21 cellular contexts compared by ENCODE assay signal in the genomic region with DNA sequence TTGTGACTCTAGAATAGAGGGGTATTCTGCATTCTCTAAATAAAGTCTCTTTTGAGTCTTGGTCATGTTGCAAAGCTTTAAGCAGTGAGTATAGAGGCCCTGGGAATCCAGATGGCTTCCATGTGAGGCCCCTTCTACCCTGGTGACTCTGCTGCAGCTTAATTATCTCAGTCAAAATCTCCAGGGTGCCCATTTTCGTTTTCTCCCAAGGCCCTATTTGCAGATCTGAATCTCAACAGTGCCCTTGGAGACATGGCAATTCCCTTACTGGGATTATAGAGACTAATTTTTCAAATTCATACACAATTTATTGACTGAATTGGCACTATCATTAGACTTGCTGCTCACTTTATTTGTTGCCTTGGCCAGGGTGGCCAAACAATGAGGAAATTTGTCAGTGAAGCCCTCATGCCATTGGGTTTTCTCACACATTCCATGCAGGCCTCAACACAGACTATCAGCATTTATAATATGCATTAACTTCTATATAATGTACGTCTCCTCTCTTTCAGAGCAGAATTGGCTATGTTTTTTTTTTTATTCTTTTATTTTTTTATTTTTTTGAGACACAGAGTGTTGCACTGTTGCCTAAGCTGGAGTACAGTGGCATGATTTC. TPM values are rescaled to one million over a fixed set of nuclear protein-coding genes. Genes with fewer than 3 reads are reported as not detected.
"Had no signal": no experiment of that assay in that cellular context is flagged by ENCODE, and none has a peak within 500 bp of the region (broad histone marks: within the 10 kb centered on the region; RNA-seq: fewer than 3 reads in every experiment).

No MANE protein-coding gene starts in this region.

- H2AFZ ChIP-seq: hepatocyte had no signal

- H3K27ac ChIP-seq: hepatocyte, ovary, prostate gland, tibial artery had no signal

- H3K9me3 ChIP-seq: ovary, prostate gland, tibial artery had no signal

- H3K36me3 ChIP-seq: ovary, prostate gland, tibial artery had no signal

- H3K79me2 ChIP-seq: hepatocyte had no signal

- DNase-seq: activated B cell treated with CpG ODN at 0.5 μM for 24 hours; activated CD4-positive, alpha-beta T cell treated with anti-CD3 and anti-CD28 coated beads for 36 hours; activated CD4-positive, alpha-beta T cell treated with anti-CD3 and anti-CD28 coated beads, Interleukin-2, amount 50 U/mL, for 48 hours; activated naive CD4-positive, alpha-beta T cell treated with Interleukin-2 at 50 U/mL for 16 hours; activated naive CD8-positive, alpha-beta T cell treated with anti-CD3 and anti-CD28 coated beads for 36 hours; activated T-cell treated with anti-CD3 and anti-CD28 coated beads, Interleukin-2, amount 50 U/mL, for 48 hours; cerebellar nuclear complex; cortex of kidney; endodermal cell; foreskin fibroblast; immature natural killer cell; midbrain; natural killer cell; ovary; stimulated activated CD4-positive, alpha-beta T cell treated with anti-CD3 and anti-CD28 coated beads, Interleukin-12 subunit alpha, Interleukin-12 subunit beta, amount 100 ng/mL, for 4 hours; stimulated activated CD4-positive, alpha-beta T cell treated with anti-CD3 and anti-CD28 coated beads, Interleukin-4, amount 100 ng/mL, for 4 hours; stimulated activated naive CD8-positive, alpha-beta T cell treated with anti-CD3 and anti-CD28 coated beads, Interleukin-15, Interleukin-2, amounts not matched to agents 100 U/mL and 50 U/mL, for 24 hours; tibial artery had no signal

- H3K4me2 ChIP-seq: hepatocyte had no signal

- H3K4me1 ChIP-seq: prostate gland, tibial artery had no signal

- ATAC-seq: activated CD4-positive, alpha-beta T cell treated with anti-CD3 and anti-CD28 coated beads for 36 hours; natural killer cell; stimulated activated naive CD8-positive, alpha-beta T cell treated with anti-CD3 and anti-CD28 coated beads, Interleukin-15, Interleukin-2, amounts not matched to agents 100 U/mL and 50 U/mL, for 24 hours had no signal

- H3K27me3 ChIP-seq: hepatocyte, ovary, tibial artery had no signal

- H3K4me3 ChIP-seq: hepatocyte, ovary, prostate gland, tibial artery had no signal

RNA-seq across cellular contexts. Expression of a gene that starts 35.1 kb away (rescaled TPM):
- total RNA-seq: activated CD8-positive, alpha-beta memory T cell treated with anti-CD3 and anti-CD28 coated beads for 36 hours; activated naive CD8-positive, alpha-beta T cell treated with anti-CD3 and anti-CD28 coated beads for 36 hours; natural killer cell had no signal
- polyA plus RNA-seq: immature natural killer cell had no signal
